Comparison of ENCODE assay signal across 1 cellular context in genomic region chr11:66336234-66337102, GRCh38.
TF ChIP-seq lines count a peak whose summit lies in the region.

Gene RIN1, minus strand, starts transcription at chr11:66336434. Its CDS starts 32 bp downstream, at chr11:66336402.

TF ChIP-seq in K562, 482 proteins besides CTCF, POLR2A, EP300 and RAD21 (continued from another document and continues in another):
- TF ChIP-seq CEBPZ (IDR thresholded peaks at IDR 0.05; ENCODE audit: borderline replicate concordance, low read depth, low read length) (no peak), EGR1 (conservative IDR thresholded peaks at IDR 0.05) (peak; percentile 90), ZBTB9 (CRISPR knock-in tag; IDR thresholded peaks at IDR 0.05) (peak; percentile 64; the same call in 1 of the 2 replicates), ZBTB43 (CRISPR knock-in tag; IDR thresholded peaks at IDR 0.05) (0 out of 2 replicates have a peak, but pooled peaks have one; percentile 59), MLX (CRISPR knock-in tag; conservative IDR thresholded peaks at IDR 0.05) (no peak), SNRNP70 (optimal IDR thresholded peaks at IDR 0.05; ENCODE audit: low read depth, low read length) (no peak), POLR2AphosphoS5 (IDR thresholded peaks at IDR 0.05; ENCODE audit: control insufficient read depth, insufficient read depth, low read depth, low read length) (0 out of 2 replicates have a peak, but pooled peaks have one; percentile 27), ZBTB7A (IDR thresholded peaks at IDR 0.05; ENCODE audit: borderline replicate concordance, control insufficient read depth, low read depth, low read length) (peak; percentile 57; the same call in 1 of the 2 replicates), NFYB (IDR thresholded peaks at IDR 0.05; ENCODE audit: extremely low read depth, insufficient read length) (no peak), NFIC (IDR thresholded peaks at IDR 0.05) (no peak), JUN (IDR thresholded peaks at IDR 0.05; ENCODE audit: borderline replicate concordance, low read depth, low read length) (peak; percentile 74; the same call in 1 of the 2 replicates), JUN (CRISPR knock-in tag; IDR thresholded peaks at IDR 0.05; ENCODE audit: borderline replicate concordance) (0 out of 2 replicates have a peak, but pooled peaks have one; percentile 49), POLR2AphosphoS2 (IDR thresholded peaks at IDR 0.05; ENCODE audit: low read length) (no peak), TBL1XR1 (IDR thresholded peaks at IDR 0.05; ENCODE audit: low read length in 2 of 2) (no peak), ZNF224 (CRISPR knock-in tag; IDR thresholded peaks at IDR 0.05) (no peak), ZNF778 (CRISPR knock-in tag; IDR thresholded peaks at IDR 0.05) (no peak), ATF1 (CRISPR knock-in tag; IDR thresholded peaks at IDR 0.05) (no peak), ATF1 (tag; IDR thresholded peaks at IDR 0.05) (0 out of 2 replicates have a peak, but pooled peaks have one; percentile 22), CEBPG (CRISPR knock-in tag; IDR thresholded peaks at IDR 0.05) (0 out of 2 replicates have a peak, but pooled peaks have one; percentile 5), CEBPG (tag; conservative IDR thresholded peaks at IDR 0.05 in 1 of 2, IDR thresholded peaks at IDR 0.05 in 1 of 2) (no peak), ZBTB1 (CRISPR knock-in tag; IDR thresholded peaks at IDR 0.05; ENCODE audit: borderline replicate concordance, low read depth) (peak; percentile 92; the same call in 1 of the 2 replicates), HLTF (IDR thresholded peaks at IDR 0.05) (no peak), BRF1 (IDR thresholded peaks at IDR 0.05; ENCODE audit: borderline replicate concordance, extremely low read depth, insufficient read length) (no peak), ATF7 (IDR thresholded peaks at IDR 0.05) (peak; percentile 43; the same call in 1 of the 2 replicates), EHMT2 (IDR thresholded peaks at IDR 0.05) (no peak), MTA1 (IDR thresholded peaks at IDR 0.05; ENCODE audit: borderline replicate concordance) (0 out of 2 replicates have a peak, but pooled peaks have one; percentile 21), GABPB1 (CRISPR knock-in tag; IDR thresholded peaks at IDR 0.05) (peak; percentile 75), ZC3H8 (IDR thresholded peaks at IDR 0.05) (no peak), NRF1 (conservative IDR thresholded peaks at IDR 0.05 in 1 of 2, IDR thresholded peaks at IDR 0.05 in 1 of 2) (peak in 1 of 2 experiments; percentile 16; a peak in 1 of 4 replicates), CBFA2T3 (IDR thresholded peaks at IDR 0.05) (0 out of 2 replicates have a peak, but pooled peaks have one; percentile 12), E2F6 (IDR thresholded peaks at IDR 0.05; ENCODE audit: borderline replicate concordance in 1 of 2, extremely low read depth in 1 of 2, insufficient read depth in 1 of 2, insufficient read length in 1 of 2, low read depth in 1 of 2, low read length in 1 of 2, poor library complexity in 1 of 2, severe bottlenecking in 1 of 2) (peak in 1 of 2 experiments; percentile 27), HMGXB4 (CRISPR knock-in tag; IDR thresholded peaks at IDR 0.05) (no peak), NR2C2 (CRISPR knock-in tag; IDR thresholded peaks at IDR 0.05) (no peak; the same call in 1 of the 2 replicates), NR2C2 (tag; IDR thresholded peaks at IDR 0.05) (peak; percentile 31; the same call in 1 of the 2 replicates), ZNF445 (CRISPR knock-in tag; IDR thresholded peaks at IDR 0.05; ENCODE audit: low read depth) (no peak), TCF15 (CRISPR knock-in tag; IDR thresholded peaks at IDR 0.05) (no peak), ETV6 (IDR thresholded peaks at IDR 0.05; ENCODE audit: borderline replicate concordance in 1 of 2, low read depth in 2 of 2, low read length in 1 of 2) (peak in 1 of 2 experiments; percentile 32; a peak in 1 of 4 replicates), ETV6 (CRISPR knock-in tag; IDR thresholded peaks at IDR 0.05; ENCODE audit: borderline replicate concordance) (no peak), STAT6 (CRISPR knock-in tag; IDR thresholded peaks at IDR 0.05) (no peak), ZNF431 (CRISPR knock-in tag; IDR thresholded peaks at IDR 0.05) (no peak), HMBOX1 (IDR thresholded peaks at IDR 0.05) (peak; percentile 28; the same call in 1 of the 2 replicates), FOS (IDR thresholded peaks at IDR 0.05; ENCODE audit: extremely low read depth, insufficient read length) (peak; percentile 9), GTF2E2 (tag; IDR thresholded peaks at IDR 0.05) (0 out of 2 replicates have a peak, but pooled peaks have one; percentile 41), CBFB (CRISPR knock-in tag; IDR thresholded peaks at IDR 0.05) (peak; percentile 87; the same call in 1 of the 2 replicates), ZNF592 (IDR thresholded peaks at IDR 0.05) (no peak)
